18 cellular contexts compared by ENCODE assay signal in the genomic region with DNA sequence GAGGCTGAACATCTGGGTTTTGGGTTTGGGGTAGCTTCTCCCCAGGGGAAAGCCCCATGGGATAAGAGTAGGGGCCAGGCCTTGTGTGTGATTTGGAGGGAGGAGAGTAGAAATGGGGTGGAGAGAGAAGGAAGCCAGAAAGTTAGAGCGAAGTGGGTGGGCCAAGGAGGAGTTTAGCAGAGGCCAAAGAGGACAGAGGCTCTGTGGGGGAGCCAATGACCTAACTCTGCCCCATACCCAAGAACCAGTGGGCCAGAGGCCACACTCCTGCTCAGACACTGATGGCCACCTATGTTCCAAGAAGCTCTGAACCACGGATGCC. TPM values are rescaled to one million over a fixed set of nuclear protein-coding genes. Genes with fewer than 3 reads are reported as not detected.
DNase-seq lines count a peak whose midpoint lies in the region; ATAC-seq and TF ChIP-seq lines count a peak whose summit lies in the region.
"Had no signal": no experiment of that assay in that cellular context is flagged by ENCODE, and none has a peak within 500 bp of the region (broad histone marks: within the 10 kb centered on the region; RNA-seq: fewer than 3 reads in every experiment).

No MANE protein-coding gene starts in this region.

- H3K9me3 ChIP-seq in SK-N-MC (ENCODE audit: low read depth, low read length) (no peaks in the 10 kb centered on the region), esophagus squamous epithelium (no peaks in the 10 kb centered on the region), parathyroid adenoma (ENCODE audit: control insufficient read depth, low read length) (no peaks in the 10 kb centered on the region)
- H3K9me3 ChIP-seq in naive thymus-derived CD4-positive, alpha-beta T cell (ENCODE audit: control insufficient read depth in 2 of 3, low read length in 3 of 3): no peaks in the 10 kb centered on the region
- H3K9me3 ChIP-seq: HAP-1, lower lobe of right lung, spleen, uterus had no signal

- ATAC-seq in naive thymus-derived CD4-positive, alpha-beta T cell: no peak
- ATAC-seq in HG03354 (IDR thresholded peaks at IDR 0.05; ENCODE audit: poor library complexity, severe bottlenecking, unreplicated experiment): no peak
- ATAC-seq: lower lobe of right lung, WTC11 had no signal

- H3K27me3 ChIP-seq in esophagus squamous epithelium: no peaks in the 10 kb centered on the region
- no peaks in the 10 kb centered on the region for H3K27me3 ChIP-seq in parathyroid adenoma (ENCODE audit: control insufficient read depth, insufficient read depth, low read length)
- no peaks in the 10 kb centered on the region for H3K27me3 ChIP-seq in naive thymus-derived CD4-positive, alpha-beta T cell (ENCODE audit: control insufficient read depth in 2 of 2, insufficient read depth in 2 of 2, low read length in 2 of 2)
- H3K27me3 ChIP-seq: spleen, uterus had no signal

- H3K4me1 ChIP-seq in esophagus squamous epithelium (peaks cover 41 to 100% (median 58%) of the 10 kb centered on the region in 3 donors), parathyroid adenoma (peaks cover 20% of the 10 kb centered on the region)
- peaks cover 3 to 6% of the 10 kb centered on the region in 2 donors for H3K4me1 ChIP-seq in naive thymus-derived CD4-positive, alpha-beta T cell (ENCODE audit: control insufficient read depth in 2 of 2, insufficient read depth in 2 of 2, low read length in 2 of 2)
- H3K4me1 ChIP-seq: HAP-1 had no signal

- H3K4me1 Mint-ChIP-seq in type B pancreatic cell (ENCODE audit: unreplicated experiment): peaks cover 31% of the 10 kb centered on the region
- peaks cover 12 to 37% (median 16%) of the 10 kb centered on the region in 7 donors for H3K4me1 Mint-ChIP-seq in naive thymus-derived CD4-positive, alpha-beta T cell

- H3K36me3 ChIP-seq in SK-N-MC (ENCODE audit: insufficient read depth, low read length) (no peaks in the 10 kb centered on the region; the same call in 1 of the 2 replicates), esophagus squamous epithelium (peaks cover 0 to 88% (median 12%) of the 10 kb centered on the region in 3 donors), parathyroid adenoma (ENCODE audit: control insufficient read depth, insufficient read depth, low read length) (no peaks in the 10 kb centered on the region)
- no peaks in the 10 kb centered on the region for H3K36me3 ChIP-seq in naive thymus-derived CD4-positive, alpha-beta T cell (ENCODE audit: control insufficient read depth in 2 of 3, insufficient read depth in 3 of 3, low read length in 3 of 3)
- H3K36me3 ChIP-seq: uterus had no signal

- H3K79me2 ChIP-seq in parathyroid adenoma: peaks cover 2% of the 10 kb centered on the region

- peak overlapping the region; percentile 25 for H3K4me3 Mint-ChIP-seq in type B pancreatic cell
- no peak overlapping the region for H3K4me3 Mint-ChIP-seq in naive thymus-derived CD4-positive, alpha-beta T cell
- H3K4me3 Mint-ChIP-seq: activated CD4-positive, alpha-beta memory T cell treated with anti-CD3 and anti-CD28 coated beads for 36 hours; activated naive CD4-positive, alpha-beta T cell treated with anti-CD3 and anti-CD28 coated beads, Interleukin-2, amount 50 U/mL, for 24 hours; immature natural killer cell; WTC11 had no signal

- H2AFZ ChIP-seq in parathyroid adenoma: no peak overlapping the region

- CTCF ChIA-PET in naive thymus-derived CD4-positive, alpha-beta T cell (lab: Charles Lee): interaction anchor here (0.6 to 1.4 kb wide), 2 partner anchors 38 to 81 kb away, joined by 3 read pairs; no protein-coding TSS in a partner anchor

- H3K9me3 Mint-ChIP-seq in type B pancreatic cell: no peaks in the 10 kb centered on the region
- no peaks in the 10 kb centered on the region for H3K9me3 Mint-ChIP-seq in naive thymus-derived CD4-positive, alpha-beta T cell
- H3K9me3 Mint-ChIP-seq: activated CD4-positive, alpha-beta memory T cell treated with anti-CD3 and anti-CD28 coated beads for 36 hours; activated naive CD4-positive, alpha-beta T cell treated with anti-CD3 and anti-CD28 coated beads, Interleukin-2, amount 50 U/mL, for 24 hours; immature natural killer cell; WTC11 had no signal

- H3K9ac ChIP-seq in SK-N-MC (ENCODE audit: insufficient read length) (peak overlapping the region; percentile 64), parathyroid adenoma (no peak overlapping the region)

- peak overlapping the region; percentile 16 for H3K4me2 ChIP-seq in parathyroid adenoma (ENCODE audit: low read length)

- WGBS in esophagus squamous epithelium, 2 donors: 62 to 63% methylated on average over 2 of the region's 2 CpGs

- H3K36me3 Mint-ChIP-seq in type B pancreatic cell: peaks cover 16% of the 10 kb centered on the region
- no peaks in the 10 kb centered on the region for H3K36me3 Mint-ChIP-seq in naive thymus-derived CD4-positive, alpha-beta T cell
- H3K36me3 Mint-ChIP-seq: activated CD4-positive, alpha-beta memory T cell treated with anti-CD3 and anti-CD28 coated beads for 36 hours; activated naive CD4-positive, alpha-beta T cell treated with anti-CD3 and anti-CD28 coated beads, Interleukin-2, amount 50 U/mL, for 24 hours; immature natural killer cell had no signal

- TF ChIP-seq CTCF in esophagus squamous epithelium (IDR thresholded peaks at IDR 0.05) (no peak), parathyroid adenoma (IDR thresholded peaks at IDR 0.05) (no peak), type B pancreatic cell (conservative IDR thresholded peaks at IDR 0.05) (no peak)

- H3K27ac ChIP-seq in SK-N-MC: peak overlapping the region; percentile 84
- H3K27ac ChIP-seq in esophagus squamous epithelium: peak overlapping the region; percentile 73 to 86 (median 80)
- no peak overlapping the region for H3K27ac ChIP-seq in parathyroid adenoma
- no peak overlapping the region for H3K27ac ChIP-seq in naive thymus-derived CD4-positive, alpha-beta T cell (ENCODE audit: low read depth, low read length)
- H3K27ac ChIP-seq: lower lobe of right lung had no signal

- POLR2A ChIA-PET in naive thymus-derived CD4-positive, alpha-beta T cell (lab: Charles Lee): no interaction called here

- no peak for DNase-seq in SK-N-MC (ENCODE audit: low read depth, low spot score)
- no peak for DNase-seq in esophagus squamous epithelium (lab: John Stamatoyannopoulos, UW)
- DNase-seq in type B pancreatic cell (ENCODE audit: extremely low spot score, unreplicated experiment): no peak
- DNase-seq in stimulated activated CD8-positive, alpha-beta memory T cell treated with anti-CD3 and anti-CD28 coated beads, Interleukin-4, amount 100 ng/mL, for 48 hours: no peak
- DNase-seq in naive thymus-derived CD4-positive, alpha-beta T cell: no peak
- DNase-seq: activated CD4-positive, alpha-beta memory T cell treated with anti-CD3 and anti-CD28 coated beads for 36 hours; activated T-cell treated with anti-CD3 and anti-CD28 coated beads, Interleukin-2, amount 50 U/mL, for 1 hour; immature natural killer cell; lower lobe of right lung; NCI-H510A treated with DMSO at 0.1 percent for 48 hours; spleen had no signal

- H3K27me3 Mint-ChIP-seq in type B pancreatic cell: no peaks in the 10 kb centered on the region
- peaks cover 0 to 5% (median 0%) of the 10 kb centered on the region in 5 donors for H3K27me3 Mint-ChIP-seq in naive thymus-derived CD4-positive, alpha-beta T cell
- H3K27me3 Mint-ChIP-seq: activated CD4-positive, alpha-beta memory T cell treated with anti-CD3 and anti-CD28 coated beads for 36 hours; activated naive CD4-positive, alpha-beta T cell treated with anti-CD3 and anti-CD28 coated beads, Interleukin-2, amount 50 U/mL, for 24 hours had no signal

- H3K4me3 ChIP-seq in SK-N-MC (no peak overlapping the region), esophagus squamous epithelium (no peak overlapping the region), parathyroid adenoma (ENCODE audit: low read depth, low read length) (no peak overlapping the region)
- no peak overlapping the region for H3K4me3 ChIP-seq in naive thymus-derived CD4-positive, alpha-beta T cell (ENCODE audit: low read length)
- H3K4me3 ChIP-seq: HAP-1, lower lobe of right lung, spleen, uterus had no signal

- intact Hi-C loops in esophagus squamous epithelium (cut with DNase I): no loop called here
- intact Hi-C loops in naive thymus-derived CD4-positive, alpha-beta T cell (cut with micrococcal nuclease): loop anchor here in 1 of 2 donors (10.0 kb wide), 1 partner anchor 370 kb away; a partner anchor contains a TSS

- peak overlapping the region; percentile 23 for H3K27ac Mint-ChIP-seq in type B pancreatic cell
- peak overlapping the region in 3 of 9 donors; percentile 19 to 38 (median 24) for H3K27ac Mint-ChIP-seq in naive thymus-derived CD4-positive, alpha-beta T cell
- H3K27ac Mint-ChIP-seq: activated CD4-positive, alpha-beta memory T cell treated with anti-CD3 and anti-CD28 coated beads for 36 hours; activated naive CD4-positive, alpha-beta T cell treated with anti-CD3 and anti-CD28 coated beads, Interleukin-2, amount 50 U/mL, for 24 hours; WTC11 had no signal

- TF ChIP-seq POLR2A in esophagus squamous epithelium (IDR thresholded peaks at IDR 0.05): no peak

RNA-seq across cellular contexts. Expression of a gene that starts 9.3 kb away (rescaled TPM):
- total RNA-seq in esophagus squamous epithelium: 100 to 1,000 TPM in 1 of 4 donors, 10 to 100 TPM in 3; 25.2 to 106 (median 37.8) TPM
- 29.5 and 47.3 TPM in 2 replicates for total RNA-seq in type B pancreatic cell (ENCODE audit: low replicate concordance)
- total RNA-seq in naive thymus-derived CD4-positive, alpha-beta T cell: 10 to 100 TPM in 1 of 5 experiments, 1 to 10 TPM in 4; 1.3 to 69.9 (median 1.4) TPM
- polyA plus RNA-seq in naive thymus-derived CD4-positive, alpha-beta T cell: under 1 TPM; 0.39 to 0.78 TPM

RNA-seq across cellular contexts. Expression of a gene that starts 10.9 kb away (rescaled TPM):
- total RNA-seq in esophagus squamous epithelium (under 1 TPM in 1 of 4 donors, not detected in 3; 0.38 TPM), type B pancreatic cell (ENCODE audit: low replicate concordance) (not detected in 2 replicates)
- total RNA-seq in naive thymus-derived CD4-positive, alpha-beta T cell: 10 to 100 TPM in 1 of 5 experiments, 1 to 10 TPM in 2, not detected in 2; 1.2 to 13.1 (median 3.9) TPM
- polyA plus RNA-seq in naive thymus-derived CD4-positive, alpha-beta T cell: not detected
- total RNA-seq: dermis microvascular lymphatic vessel endothelial cell had no signal
- polyA plus RNA-seq: immature natural killer cell had no signal

RNA-seq across cellular contexts. Expression of a gene that starts 43.8 kb away (rescaled TPM):
- 100 to 1,000 TPM in 1 of 4 donors, 10 to 100 TPM in 2, 1 to 10 TPM in 1; 7.5 to 112 (median 37.3) TPM for total RNA-seq in esophagus squamous epithelium
- 2.5 and 25.9 TPM in 2 replicates for total RNA-seq in type B pancreatic cell (ENCODE audit: low replicate concordance)
- 100 to 1,000 TPM in 4 of 5 experiments, 10 to 100 TPM in 1; 73.9 to 169 (median 145) TPM for total RNA-seq in naive thymus-derived CD4-positive, alpha-beta T cell
- 10 to 100 TPM; 26.5 to 82.4 TPM for polyA plus RNA-seq in naive thymus-derived CD4-positive, alpha-beta T cell

RNA-seq across cellular contexts. Expression of a gene that starts 50.3 kb away (rescaled TPM):
- total RNA-seq in esophagus squamous epithelium: 100 to 1,000 TPM in 2 of 4 donors, 10 to 100 TPM in 2; 68.1 to 153 (median 97.9) TPM
- total RNA-seq in type B pancreatic cell (ENCODE audit: low replicate concordance): 196 and 229 TPM in 2 replicates
- 100 to 1,000 TPM in 1 of 5 experiments, 10 to 100 TPM in 4; 47.5 to 141 (median 80.0) TPM for total RNA-seq in naive thymus-derived CD4-positive, alpha-beta T cell
- polyA plus RNA-seq in naive thymus-derived CD4-positive, alpha-beta T cell: 100 to 1,000 TPM; 131 to 171 TPM

Comparison
In these comparisons a context has a peak if more than half of its experiments do, and no peak if none do; other contexts are left out.
1. H3K27ac ChIP-seq: peak in SK-N-MC (single experiment) and esophagus squamous epithelium (4 of 4); none in parathyroid adenoma (single experiment) and naive thymus-derived CD4-positive, alpha-beta T cell (single experiment).